ENCODE assay signal across 9 cellular contexts in genomic region chr17:38667099-38667786, GRCh38. TPM values are rescaled to one million over a fixed set of nuclear protein-coding genes. Genes with fewer than 3 reads are reported as not detected.
A peak's percentile ranks its signal among the peaks of the same experiment; 100 is the strongest.
DNase-seq lines count a peak whose midpoint lies in the region; ATAC-seq and TF ChIP-seq lines count a peak whose summit lies in the region.
"Had no signal": no experiment of that assay in that cellular context is flagged by ENCODE, and none has a peak within 500 bp of the region (broad histone marks: within the 10 kb centered on the region; RNA-seq: fewer than 3 reads in every experiment).

No MANE protein-coding gene starts in this region.

- peaks cover 13% of the 10 kb centered on the region for H3K4me1 Mint-ChIP-seq in activated T-helper 2 cell treated with anti-CD3 and anti-CD28 coated beads, Interferon-gamma antibody, Interleukin-2, Interleukin-4, amounts not matched to agents 10 μg/mL and 5 μg/mL and 100 μg/mL, durations not matched to agents 14 hours and 24 hours and 36 hours (ENCODE audit: low read depth)

- H3K79me2 ChIP-seq in KMS-11 (ENCODE audit: insufficient read depth, low read depth) = no peaks in the 10 kb centered on the region

- no peaks in the 10 kb centered on the region for H3K9me3 Mint-ChIP-seq in activated T-helper 2 cell treated with anti-CD3 and anti-CD28 coated beads, Interferon-gamma antibody, Interleukin-2, Interleukin-4, amounts not matched to agents 10 μg/mL and 5 μg/mL and 100 μg/mL, durations not matched to agents 14 hours and 24 hours and 36 hours
- H3K9me3 Mint-ChIP-seq: T-helper 1 cell treated with Interleukin-12 subunit alpha and Interleukin-12 subunit beta and Interleukin-4 antibody, amounts not matched to agents 30 μg/mL and 1 μg/mL, for 36 hours had no signal

- no peaks in the 10 kb centered on the region for H3K9me3 ChIP-seq in Panc1 (ENCODE audit: control insufficient read depth, insufficient read depth, low read depth, low read length)

- H3K4me2 ChIP-seq in KMS-11 = no peak overlapping the region

- no TSS peak for BruUV-seq in Panc1 (replicated peaks; lab: Mats Ljungman, UMichigan)

- H3K27me3 Mint-ChIP-seq in activated T-helper 2 cell treated with anti-CD3 and anti-CD28 coated beads, Interferon-gamma antibody, Interleukin-2, Interleukin-4, amounts not matched to agents 10 μg/mL and 5 μg/mL and 100 μg/mL, durations not matched to agents 14 hours and 24 hours and 36 hours (ENCODE audit: low read depth) = peaks cover 51% of the 10 kb centered on the region

- H3K4me1 ChIP-seq in KMS-11 (ENCODE audit: low read depth, poor library complexity, severe bottlenecking) = peaks cover 10% of the 10 kb centered on the region
- H3K4me1 ChIP-seq in Panc1 (ENCODE audit: control insufficient read depth, insufficient read depth, low read length) = peaks cover 6% of the 10 kb centered on the region

- H3K9ac ChIP-seq in KMS-11 = no peak overlapping the region

- H3K4me3 ChIP-seq in KMS-11 (IDR thresholded peaks at IDR 0.05; ENCODE audit: insufficient read depth, low read depth, low read length) (no peak overlapping the region), Panc1 (ENCODE audit: low read depth in 2 of 2, low read length in 2 of 2) (no peak overlapping the region), fibroblast of villous mesenchyme (ENCODE audit: low read depth, low read length) (no peak overlapping the region)

- DNase-seq in DMS153 (lab: John Stamatoyannopoulos, UW) = peak; percentile 17
- peak; percentile 81 for DNase-seq in Panc1 (ENCODE audit: low read depth, low spot score)
- peak; percentile 53 for DNase-seq in activated T-helper 2 cell treated with anti-CD3 and anti-CD28 coated beads, Interferon-gamma antibody, Interleukin-2, Interleukin-4, amounts not matched to agents 10 μg/mL and 5 μg/mL and 100 μg/mL, durations not matched to agents 14 hours and 24 hours and 36 hours (ENCODE audit: low spot score)
- peak; percentile 70 for DNase-seq in fibroblast of villous mesenchyme (ENCODE audit: low read depth)
- peak; percentile 20 for DNase-seq in non-pigmented ciliary epithelial cell (ENCODE audit: low read depth)
- DNase-seq in ureter (ENCODE audit: low spot score) = peak; percentile 76

- H4K20me1 ChIP-seq in KMS-11 (ENCODE audit: insufficient read depth) = no peaks in the 10 kb centered on the region

- ATAC-seq in Panc1 = peak; percentile 76
- ATAC-seq in GM19351 (IDR thresholded peaks at IDR 0.05; ENCODE audit: unreplicated experiment) = no peak

- H3K36me3 ChIP-seq in KMS-11 (ENCODE audit: insufficient read depth) = no peaks in the 10 kb centered on the region
- H3K36me3 ChIP-seq in Panc1 (ENCODE audit: control insufficient read depth, insufficient read depth, low read length) = no peaks in the 10 kb centered on the region

- H3K27me3 ChIP-seq in KMS-11 (ENCODE audit: insufficient read depth, low read depth) (peaks cover 18% of the 10 kb centered on the region; the same call in 1 of the 2 replicates), Panc1 (ENCODE audit: control insufficient read depth, insufficient read depth, low read length) (no peaks in the 10 kb centered on the region)

- H3K27ac Mint-ChIP-seq in activated T-helper 2 cell treated with anti-CD3 and anti-CD28 coated beads, Interferon-gamma antibody, Interleukin-2, Interleukin-4, amounts not matched to agents 10 μg/mL and 5 μg/mL and 100 μg/mL, durations not matched to agents 14 hours and 24 hours and 36 hours = no peak overlapping the region
- H3K27ac Mint-ChIP-seq: T-helper 1 cell treated with Interleukin-12 subunit alpha and Interleukin-12 subunit beta and Interleukin-4 antibody, amounts not matched to agents 30 μg/mL and 1 μg/mL, for 36 hours had no signal

- intact Hi-C loops in Panc1 (cut with micrococcal nuclease; ENCODE audit: unreplicated experiment) = loop anchor here (1.0 to 5.0 kb wide), 2 partner anchors 109 to 175 kb away; no protein-coding TSS in a partner anchor
- intact Hi-C loops in activated T-helper 2 cell treated with anti-CD3 and anti-CD28 coated beads, Interferon-gamma antibody, Interleukin-2, Interleukin-4, amounts not matched to agents 10 μg/mL and 5 μg/mL and 100 μg/mL, durations not matched to agents 14 hours and 24 hours and 36 hours (cut with micrococcal nuclease) = loop anchor here (1.0 to 10.0 kb wide), 3 partner anchors 109 to 242 kb away; partner anchors contain the start of gene ARHGAP23

- H3K27ac ChIP-seq in KMS-11 (no peak overlapping the region), Panc1 (ENCODE audit: low read length) (no peak overlapping the region)

- no peak overlapping the region for H3K4me3 Mint-ChIP-seq in activated T-helper 2 cell treated with anti-CD3 and anti-CD28 coated beads, Interferon-gamma antibody, Interleukin-2, Interleukin-4, amounts not matched to agents 10 μg/mL and 5 μg/mL and 100 μg/mL, durations not matched to agents 14 hours and 24 hours and 36 hours (ENCODE audit: low read depth)
- H3K4me3 Mint-ChIP-seq: T-helper 1 cell treated with Interleukin-12 subunit alpha and Interleukin-12 subunit beta and Interleukin-4 antibody, amounts not matched to agents 30 μg/mL and 1 μg/mL, for 36 hours had no signal

- H3K36me3 Mint-ChIP-seq in activated T-helper 2 cell treated with anti-CD3 and anti-CD28 coated beads, Interferon-gamma antibody, Interleukin-2, Interleukin-4, amounts not matched to agents 10 μg/mL and 5 μg/mL and 100 μg/mL, durations not matched to agents 14 hours and 24 hours and 36 hours (ENCODE audit: low read depth) = peaks cover 7% of the 10 kb centered on the region

- in situ Hi-C loops in Panc1 (cut with HindIII; ENCODE audit: low pct_unique_long_range_greater_than_20kb, low sequenced_read_pairs) = no loop called here

- CTCF ChIA-PET in Panc1 (lab: Charles Lee) = interaction anchor here (0.7 to 2.6 kb wide), 4 partner anchors 49 to 109 kb away, joined by 3 to 14 read pairs (median 4); no protein-coding TSS in a partner anchor

- TF ChIP-seq CTCF in KMS-11 (conservative IDR thresholded peaks at IDR 0.05; ENCODE audit: low read depth, low read length) = peak; percentile 100
- peak; percentile 95 for TF ChIP-seq CTCF in Panc1 (IDR thresholded peaks at IDR 0.05)
- peak; percentile 100 for TF ChIP-seq CTCF in fibroblast of villous mesenchyme (IDR thresholded peaks at IDR 0.05; ENCODE audit: insufficient read depth, low read depth, low read length)

- no peak overlapping the region for H2AFZ ChIP-seq in KMS-11 (ENCODE audit: low read depth)

- POLR2A ChIA-PET in Panc1 (lab: Charles Lee) = no interaction called here

RNA-seq across cellular contexts. Expression of gene EPOP, which starts 7.5 kb away (rescaled TPM):
- total RNA-seq in Panc1 (2021; ENCODE audit: unreplicated experiment) (19.9 TPM), fibroblast of villous mesenchyme (0.97 and 1.3 TPM in 2 replicates), ureter (3.4 TPM)
- 10.3 TPM for polyA plus RNA-seq in Panc1 (2012; ENCODE audit: insufficient read length)
- 34.9 TPM in 2 replicates for total RNA-seq in activated T-helper 2 cell treated with anti-CD3 and anti-CD28 coated beads, Interferon-gamma antibody, Interleukin-2, Interleukin-4, amounts not matched to agents 10 μg/mL and 5 μg/mL and 100 μg/mL, durations not matched to agents 14 hours and 24 hours and 36 hours

RNA-seq across cellular contexts. Expression of gene MLLT6, which starts 37.8 kb away (rescaled TPM):
- total RNA-seq in Panc1 (2021; ENCODE audit: unreplicated experiment) (50.6 TPM), fibroblast of villous mesenchyme (24.2 and 25.5 TPM in 2 replicates), ureter (209 TPM)
- polyA plus RNA-seq in Panc1 (2012; ENCODE audit: insufficient read length) = 38.4 TPM
- 211 and 213 TPM in 2 replicates for total RNA-seq in activated T-helper 2 cell treated with anti-CD3 and anti-CD28 coated beads, Interferon-gamma antibody, Interleukin-2, Interleukin-4, amounts not matched to agents 10 μg/mL and 5 μg/mL and 100 μg/mL, durations not matched to agents 14 hours and 24 hours and 36 hours

Comparison
In these comparisons a context has a peak if more than half of its experiments do, and no peak if none do; other contexts are left out.
1. DNase-seq: peak in every context shown above with its lines; median percentile 81 in Panc1; 76 in ureter; 70 in fibroblast of villous mesenchyme; 53 in activated T-helper 2 cell treated with anti-CD3 and anti-CD28 coated beads, Interferon-gamma antibody, Interleukin-2, Interleukin-4, amounts not matched to agents 10 μg/mL and 5 μg/mL and 100 μg/mL, durations not matched to agents 14 hours and 24 hours and 36 hours; 20 in non-pigmented ciliary epithelial cell; 17 in DMS153.